ENCODE assay signal across 30 cellular contexts in genomic region chr12:9255837-9256236, GRCh38. TPM values are rescaled to one million over a fixed set of nuclear protein-coding genes. Genes with fewer than 3 reads are reported as not detected.
"Had no signal": no experiment of that assay in that cellular context is flagged by ENCODE, and none has a peak within 500 bp of the region (broad histone marks: within the 10 kb centered on the region; RNA-seq: fewer than 3 reads in every experiment).

No MANE protein-coding gene starts in this region.

- H3K27ac ChIP-seq: left lung, lower lobe of right lung, neural progenitor cell, ovary, prostate gland, skin epidermis, stomach, testis, thyroid gland, transverse colon, upper lobe of left lung, vagina had no signal

- H3K9me3 ChIP-seq: left lung, lower lobe of right lung, ovary, prostate gland, stomach, testis, thyroid gland, transverse colon, upper lobe of left lung, vagina had no signal

- H2AFZ ChIP-seq: neural progenitor cell had no signal

- H3K36me3 ChIP-seq: left lung, lower lobe of right lung, neural progenitor cell, ovary, prostate gland, stomach, thyroid gland, transverse colon, upper lobe of left lung, vagina had no signal

- H3K4me1 ChIP-seq: left lung, lower lobe of right lung, prostate gland, stomach, testis, thyroid gland, transverse colon, vagina had no signal

- H3K9ac ChIP-seq: neural progenitor cell had no signal

- DNase-seq: hypothalamus; immature natural killer cell; kidney; left colon; left lung; lower lobe of right lung; mammary epithelial cell; mesenchymal stem cell; naive B cell; natural killer cell; nephron progenitor cell; ovary; posterior cingulate gyrus; retina; right cardiac atrium; stimulated activated CD4-positive, alpha-beta T cell treated with anti-CD3 and anti-CD28 coated beads, Interleukin-12 subunit alpha, Interleukin-12 subunit beta, amount 100 ng/mL, for 4 hours; stimulated activated CD4-positive, alpha-beta T cell treated with anti-CD3 and anti-CD28 coated beads, Interleukin-15, amount 100 ng/mL, for 24 hours; stimulated activated CD4-positive, alpha-beta T cell treated with anti-CD3 and anti-CD28 coated beads, Interleukin-2, amount 100 ng/mL, for 24 hours; stimulated activated CD4-positive, alpha-beta T cell treated with anti-CD3 and anti-CD28 coated beads, Interleukin-4, amount 100 ng/mL, for 1 hour; stimulated activated naive B cell treated with anti-CD40 and anti-IgM and Interleukin-4, amounts not matched to agents 10 μg/mL and 1 μg/mL and 100 μg/mL, for 72 hours; stimulated activated naive CD8-positive, alpha-beta T cell treated with anti-CD3 and anti-CD28 coated beads, Interleukin-15, Interleukin-2, amounts not matched to agents 100 U/mL and 50 U/mL, for 24 hours; stomach; testis; thyroid gland; transverse colon; upper lobe of left lung had no signal

- H3K27me3 ChIP-seq: left lung, neural progenitor cell, ovary, stomach, testis, thyroid gland, transverse colon, upper lobe of left lung, vagina had no signal

- H3K4me3 ChIP-seq: left lung, lower lobe of right lung, neural progenitor cell, ovary, prostate gland, skin epidermis, stomach, testis, thyroid gland, transverse colon, upper lobe of left lung, vagina had no signal

- H3K4me2 ChIP-seq: neural progenitor cell had no signal

RNA-seq across cellular contexts. Expression of gene PZP, which starts 47.6 kb away (rescaled TPM):
- polyA plus RNA-seq: mammary epithelial cell had no signal
